ENCODE assay signal across 17 cellular contexts in the genomic region with DNA sequence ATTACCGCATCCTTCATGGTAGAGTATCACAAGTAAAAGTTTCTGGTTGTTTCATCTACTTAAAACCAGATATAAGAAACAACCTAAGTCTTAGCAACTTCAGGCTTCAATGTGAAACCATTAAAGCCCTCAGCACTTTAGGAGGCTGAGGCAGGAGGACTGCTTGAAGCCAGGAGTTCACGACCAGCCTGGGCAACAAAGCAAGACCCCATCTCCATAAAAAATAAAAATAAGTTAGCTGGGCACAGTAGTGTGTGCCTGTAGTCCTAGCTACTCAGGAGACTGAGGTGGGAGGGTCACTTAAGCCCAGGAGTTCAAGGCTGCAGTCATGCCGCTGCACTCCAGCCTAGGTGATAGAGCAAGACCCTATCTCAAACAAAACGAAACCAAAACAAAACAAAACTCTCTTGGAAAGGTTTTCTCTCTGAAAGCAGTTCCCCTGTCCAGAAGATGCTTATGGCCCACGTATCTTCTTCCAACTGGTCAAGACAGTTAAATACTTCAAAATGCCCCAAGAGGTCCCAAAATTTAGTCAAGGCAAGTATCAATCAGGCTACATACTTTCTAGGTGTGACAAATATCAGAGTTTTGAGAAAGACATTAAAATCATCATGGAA. TPM values are rescaled to one million over a fixed set of nuclear protein-coding genes. Genes with fewer than 3 reads are reported as not detected.
DNase-seq lines count a peak whose midpoint lies in the region; ATAC-seq and TF ChIP-seq lines count a peak whose summit lies in the region.
"Had no signal": no experiment of that assay in that cellular context is flagged by ENCODE, and none has a peak within 500 bp of the region (broad histone marks: within the 10 kb centered on the region; RNA-seq: fewer than 3 reads in every experiment).

No MANE protein-coding gene starts in this region.

- H3K27me3 ChIP-seq in CD8-positive, alpha-beta T cell (ENCODE audit: insufficient read depth, low read length): no peaks in the 10 kb centered on the region

- H3K9me2 ChIP-seq in OCI-LY7 (ENCODE audit: insufficient read depth, low read length): no peaks in the 10 kb centered on the region

- H3K27me3 Mint-ChIP-seq in activated T-cell treated with anti-CD3 and anti-CD28 coated beads, Interleukin-2, amount 50 U/mL, for 72 hours (ENCODE audit: low read depth): no peaks in the 10 kb centered on the region
- H3K27me3 Mint-ChIP-seq in activated T-cell treated with anti-CD3 and anti-CD28 coated beads, Interleukin-2, amount 50 U/mL, for 4 hours (ENCODE audit: low read depth): no peaks in the 10 kb centered on the region
- no peaks in the 10 kb centered on the region for H3K27me3 Mint-ChIP-seq in CD8-positive, alpha-beta T cell (ENCODE audit: low read depth)
- no peaks in the 10 kb centered on the region for H3K27me3 Mint-ChIP-seq in central memory CD8-positive, alpha-beta T cell

- H3K36me3 Mint-ChIP-seq in activated T-cell treated with anti-CD3 and anti-CD28 coated beads, Interleukin-2, amount 50 U/mL, for 72 hours (ENCODE audit: insufficient read depth in 2 of 2): peaks cover 1 to 18% of the 10 kb centered on the region in 2 donors
- H3K36me3 Mint-ChIP-seq in activated T-cell treated with anti-CD3 and anti-CD28 coated beads, Interleukin-2, amount 50 U/mL, for 4 hours (ENCODE audit: insufficient read depth): peaks cover 24% of the 10 kb centered on the region
- H3K36me3 Mint-ChIP-seq in CD8-positive, alpha-beta T cell: peaks cover 66% of the 10 kb centered on the region
- peaks cover 47% of the 10 kb centered on the region for H3K36me3 Mint-ChIP-seq in central memory CD8-positive, alpha-beta T cell (ENCODE audit: insufficient read depth)

- H3K4me1 Mint-ChIP-seq in activated T-cell treated with anti-CD3 and anti-CD28 coated beads, Interleukin-2, amount 50 U/mL, for 72 hours (ENCODE audit: low read depth): peaks cover 6% of the 10 kb centered on the region
- no peaks in the 10 kb centered on the region for H3K4me1 Mint-ChIP-seq in activated T-cell treated with anti-CD3 and anti-CD28 coated beads, Interleukin-2, amount 50 U/mL, for 4 hours (ENCODE audit: low read depth)
- H3K4me1 Mint-ChIP-seq in CD8-positive, alpha-beta T cell (ENCODE audit: low read depth): peaks cover under 1% of the 10 kb centered on the region
- H3K4me1 Mint-ChIP-seq in central memory CD8-positive, alpha-beta T cell: peaks cover 5% of the 10 kb centered on the region
- H3K4me1 Mint-ChIP-seq: CD14-positive monocyte had no signal

- TSS peak; percentile 58 for BruUV-seq in OCI-LY7 (replicated peaks; lab: Mats Ljungman, UMichigan)

- H4K20me1 ChIP-seq in OCI-LY7 (ENCODE audit: insufficient read depth, low read length): no peaks in the 10 kb centered on the region; the same call in 1 of the 2 replicates

- CTCF ChIA-PET in CD8-positive, alpha-beta T cell (lab: Charles Lee): no interaction called here
- CTCF ChIA-PET in OCI-LY7 (lab: Charles Lee; ENCODE audit: unreplicated experiment): no interaction called here

- H3K4me3 ChIP-seq in CD8-positive, alpha-beta T cell (ENCODE audit: low read depth, low read length): no peak overlapping the region
- H3K4me3 ChIP-seq in OCI-LY7 (ENCODE audit: low read depth, low read length, poor library complexity, severe bottlenecking): no peak overlapping the region

- peaks cover 20% of the 10 kb centered on the region for H3K36me3 ChIP-seq in CD8-positive, alpha-beta T cell (ENCODE audit: insufficient read depth, low read length)
- H3K36me3 ChIP-seq in OCI-LY7 (ENCODE audit: insufficient read depth, low read length): peaks cover 79% of the 10 kb centered on the region

- ATAC-seq in activated T-cell treated with anti-CD3 and anti-CD28 coated beads, Interleukin-2, amount 50 U/mL, for 72 hours (replicated peaks in 1 of 2): no peak
- ATAC-seq in activated T-cell treated with anti-CD3 and anti-CD28 coated beads, Interleukin-2, amount 50 U/mL, for 4 hours: no peak
- no peak for ATAC-seq in CD8-positive, alpha-beta T cell
- ATAC-seq in central memory CD8-positive, alpha-beta T cell (replicated peaks; ENCODE audit: extremely low read depth, poor library complexity, severe bottlenecking): no peak

- no peaks in the 10 kb centered on the region for H3K4me1 ChIP-seq in CD8-positive, alpha-beta T cell (ENCODE audit: insufficient read depth, low read length)
- no peaks in the 10 kb centered on the region for H3K4me1 ChIP-seq in OCI-LY7 (ENCODE audit: insufficient read depth, low read length, poor library complexity, severe bottlenecking)

- H3K9me3 ChIP-seq in CD8-positive, alpha-beta T cell (ENCODE audit: low read length): no peaks in the 10 kb centered on the region
- no peaks in the 10 kb centered on the region for H3K9me3 ChIP-seq in OCI-LY7 (ENCODE audit: low read length)

- POLR2A ChIA-PET in CD8-positive, alpha-beta T cell (lab: Charles Lee): no interaction called here
- POLR2A ChIA-PET in OCI-LY7 (lab: Charles Lee): no interaction called here

- no peaks in the 10 kb centered on the region for H3K79me2 ChIP-seq in OCI-LY7 (ENCODE audit: insufficient read depth, low read depth, low read length)

- no peak overlapping the region for H3K4me2 ChIP-seq in OCI-LY7 (ENCODE audit: low read length)

- H2AFZ ChIP-seq in OCI-LY7 (ENCODE audit: low read length): no peak overlapping the region

- DNase-seq in activated T-cell treated with anti-CD3 and anti-CD28 coated beads, Interleukin-2, amount 50 U/mL, for 72 hours: no peak
- no peak for DNase-seq in activated T-cell treated with anti-CD3 and anti-CD28 coated beads, Interleukin-2, amount 50 U/mL, for 4 hours
- no peak for DNase-seq in CD8-positive, alpha-beta T cell
- DNase-seq in OCI-LY7 (ENCODE audit: low spot score): no peak
- DNase-seq in central memory CD8-positive, alpha-beta T cell (ENCODE audit: low spot score in 2 of 2): no peak
- DNase-seq in NCI-H128 (lab: John Stamatoyannopoulos, UW; ENCODE audit: unreplicated experiment): no peak
- no peak for DNase-seq in NCI-H524 treated with DMSO at 0.1 percent for 48 hours (lab: John Stamatoyannopoulos, UW)
- no peak for DNase-seq in dedifferentiated amniotic fluid mesenchymal stem cell (ENCODE audit: extremely low spot score)
- DNase-seq: ACHN, AML-193, DMS79, H9, MV-4-11, NCI-H1436 treated with DMSO at 0.1 percent for 48 hours, NCI-H2081 treated with DMSO at 0.1 percent for 48 hours, NCI-H510A treated with DMSO at 0.1 percent for 48 hours had no signal

- intact Hi-C loops in CD8-positive, alpha-beta T cell (cut with DNase I, micrococcal nuclease): no loop called here
- intact Hi-C loops in OCI-LY7 (cut with micrococcal nuclease; ENCODE audit: unreplicated experiment): no loop called here

- no peak for TF ChIP-seq CTCF in CD8-positive, alpha-beta T cell (IDR thresholded peaks at IDR 0.05)
- TF ChIP-seq CTCF in OCI-LY7 (conservative IDR thresholded peaks at IDR 0.05; ENCODE audit: low read length): no peak

- H3K27ac ChIP-seq in CD8-positive, alpha-beta T cell (ENCODE audit: low read depth, low read length): no peak overlapping the region
- H3K27ac ChIP-seq in OCI-LY7 (ENCODE audit: low read depth, low read length, poor library complexity, severe bottlenecking): no peak overlapping the region

- no peak overlapping the region for H3K4me3 Mint-ChIP-seq in activated T-cell treated with anti-CD3 and anti-CD28 coated beads, Interleukin-2, amount 50 U/mL, for 72 hours
- no peak overlapping the region for H3K4me3 Mint-ChIP-seq in activated T-cell treated with anti-CD3 and anti-CD28 coated beads, Interleukin-2, amount 50 U/mL, for 4 hours
- H3K4me3 Mint-ChIP-seq in CD8-positive, alpha-beta T cell: no peak overlapping the region
- H3K4me3 Mint-ChIP-seq in central memory CD8-positive, alpha-beta T cell: no peak overlapping the region
- H3K4me3 Mint-ChIP-seq: CD14-positive monocyte, H9 had no signal

- no peaks in the 10 kb centered on the region for H3K9me3 Mint-ChIP-seq in activated T-cell treated with anti-CD3 and anti-CD28 coated beads, Interleukin-2, amount 50 U/mL, for 72 hours
- H3K9me3 Mint-ChIP-seq in activated T-cell treated with anti-CD3 and anti-CD28 coated beads, Interleukin-2, amount 50 U/mL, for 4 hours: no peaks in the 10 kb centered on the region
- H3K9me3 Mint-ChIP-seq in CD8-positive, alpha-beta T cell: no peaks in the 10 kb centered on the region
- no peaks in the 10 kb centered on the region for H3K9me3 Mint-ChIP-seq in central memory CD8-positive, alpha-beta T cell
- H3K9me3 Mint-ChIP-seq: CD14-positive monocyte, H9 had no signal

- peak overlapping the region; percentile 68 for H3K27ac Mint-ChIP-seq in activated T-cell treated with anti-CD3 and anti-CD28 coated beads, Interleukin-2, amount 50 U/mL, for 72 hours
- H3K27ac Mint-ChIP-seq in CD8-positive, alpha-beta T cell: peak overlapping the region; percentile 56
- peak overlapping the region; percentile 69 for H3K27ac Mint-ChIP-seq in central memory CD8-positive, alpha-beta T cell (ENCODE audit: low read depth)
- H3K27ac Mint-ChIP-seq: H9 had no signal

RNA-seq across cellular contexts. Expression of gene TAF11, which starts 9.9 kb away (rescaled TPM):
- 10 to 100 TPM; 29.1 to 30.9 TPM for total RNA-seq in activated T-cell treated with anti-CD3 and anti-CD28 coated beads, Interleukin-2, amount 50 U/mL, for 72 hours
- 10 to 100 TPM; 26.1 to 33.4 (median 28.5) TPM for total RNA-seq in activated T-cell treated with anti-CD3 and anti-CD28 coated beads, Interleukin-2, amount 50 U/mL, for 4 hours
- total RNA-seq in CD8-positive, alpha-beta T cell: 10 to 100 TPM; 40.0 to 40.6 TPM
- 30.1 and 30.3 TPM in 2 replicates for total RNA-seq in OCI-LY7 (2014; rRNA removed; shearing (Covaris generic))
- 39.2 and 41.5 TPM in 2 replicates for total RNA-seq in OCI-LY7 (2022)

RNA-seq across cellular contexts. Expression of gene ANKS1A, which starts 11.1 kb away (rescaled TPM):
- total RNA-seq in activated T-cell treated with anti-CD3 and anti-CD28 coated beads, Interleukin-2, amount 50 U/mL, for 72 hours: 1 to 10 TPM; 9.2 to 9.6 TPM
- total RNA-seq in activated T-cell treated with anti-CD3 and anti-CD28 coated beads, Interleukin-2, amount 50 U/mL, for 4 hours: 1 to 10 TPM; 7.7 to 8.3 (median 8.2) TPM
- total RNA-seq in CD8-positive, alpha-beta T cell: 1 to 10 TPM; 5.8 to 6.1 TPM
- total RNA-seq in OCI-LY7 (2014; rRNA removed; shearing (Covaris generic)): 7.8 and 10.9 TPM in 2 replicates
- 12.3 and 13.8 TPM in 2 replicates for total RNA-seq in OCI-LY7 (2022)
